7 cellular contexts compared by ENCODE assay signal in genomic region chr1:241998950-241999495, GRCh38. TPM values are rescaled to one million over a fixed set of nuclear protein-coding genes. Genes with fewer than 3 reads are reported as not detected.
A peak's percentile ranks its signal among the peaks of the same experiment; 100 is the strongest.
DNase-seq lines count a peak whose midpoint lies in the region; TF ChIP-seq lines count a peak whose summit lies in the region.

MAP1LC3C (minus strand) TSS chr1:241999098; CDS start chr1:241999008, 90 bp downstream.

- CTCF ChIA-PET in RWPE1 (lab: Yijun Ruan, JAX), result interaction anchor here (0.6 to 3.5 kb wide), 9 partner anchors 13 to 166 kb away, joined by 3 to 34 read pairs (median 6); no protein-coding TSS in a partner anchor

- H3K9me3 ChIP-seq in spleen, result no peaks in the 10 kb centered on the region

- POLR2A ChIA-PET in RWPE1 (lab: Yijun Ruan, JAX; ENCODE audit: low non-redundant PET), result no interaction called here

- no peak for DNase-seq in HFF-Myc (ENCODE audit: extremely low read depth, low read depth)
- peak; percentile 42 for DNase-seq in iPS-NIHi11 (ENCODE audit: low spot score)
- no peak for DNase-seq in spleen
- no peak for DNase-seq in KBM-7
- DNase-seq in RWPE1 (ENCODE audit: low spot score), result no peak
- DNase-seq in GM19238 (ENCODE audit: insufficient read length, low spot score), result no peak

- peak within 1 kb of the TSS; percentile 40 for H3K4me3 Mint-ChIP-seq in activated naive CD8-positive, alpha-beta T cell

- intact Hi-C loops in spleen (cut with DNase I; ENCODE audit: low total_unique reads), result no loop called here

- no peaks in the 10 kb centered on the region for H3K36me3 ChIP-seq in spleen

- no peaks in the 10 kb centered on the region for H3K9me3 Mint-ChIP-seq in activated naive CD8-positive, alpha-beta T cell (ENCODE audit: low read depth)

- no peaks in the 10 kb centered on the region for H3K27me3 ChIP-seq in spleen (replicated peaks in 1 of 7)

- H3K4me3 ChIP-seq in HFF-Myc (replicated peaks; ENCODE audit: low read depth, low read length) (peak within 1 kb of the TSS; percentile 8; the same call in 1 of the 2 replicates), spleen (peak within 1 kb of the TSS in 6 of 8 donors; percentile 13 to 59 (median 28))

- no peak within 1 kb of the TSS for H3K27ac Mint-ChIP-seq in activated naive CD8-positive, alpha-beta T cell

- no peak for TF ChIP-seq POLR2A in spleen (IDR thresholded peaks at IDR 0.05)

- TF ChIP-seq CTCF in HFF-Myc (IDR thresholded peaks at IDR 0.05; ENCODE audit: low read depth, low read length, missing control alignments), result no peak
- no peak for TF ChIP-seq CTCF in spleen (IDR thresholded peaks at IDR 0.05 in 8 of 11, conservative IDR thresholded peaks at IDR 0.05 in 3 of 11)
- no peak for TF ChIP-seq CTCF in RWPE1 (conservative IDR thresholded peaks at IDR 0.05; ENCODE audit: low read depth)

- in situ Hi-C loops in KBM-7 (cut with MboI; ENCODE audit: low pct_unique_long_range_greater_than_20kb, low sequenced_read_pairs), result no loop called here

- H3K4me1 Mint-ChIP-seq in activated naive CD8-positive, alpha-beta T cell (ENCODE audit: low read depth), result peaks cover 5% of the 10 kb centered on the region

- 53 to 63% (median 60%) methylated on average over 6 of the region's 6 CpGs for WGBS in spleen, 5 donors

- no peak within 1 kb of the TSS for H3K27ac ChIP-seq in spleen
- H3K27ac ChIP-seq in RWPE1, result no peak within 1 kb of the TSS

- peaks cover 0 to 13% (median 8%) of the 10 kb centered on the region in 6 donors for H3K4me1 ChIP-seq in spleen

- H3K36me3 Mint-ChIP-seq in activated naive CD8-positive, alpha-beta T cell, result no peaks in the 10 kb centered on the region

- peaks cover 2% of the 10 kb centered on the region for H3K27me3 Mint-ChIP-seq in activated naive CD8-positive, alpha-beta T cell

RNA-seq across cellular contexts. Expression of gene MAP1LC3C, which starts in this region (rescaled TPM):
- under 1 TPM in 4 of 7 donors, not detected in 3; 0.32 to 0.70 (median 0.65) TPM for total RNA-seq in spleen
- under 1 TPM; 0.20 to 0.49 (median 0.38) TPM for polyA plus RNA-seq in spleen
